In the genomic region with DNA sequence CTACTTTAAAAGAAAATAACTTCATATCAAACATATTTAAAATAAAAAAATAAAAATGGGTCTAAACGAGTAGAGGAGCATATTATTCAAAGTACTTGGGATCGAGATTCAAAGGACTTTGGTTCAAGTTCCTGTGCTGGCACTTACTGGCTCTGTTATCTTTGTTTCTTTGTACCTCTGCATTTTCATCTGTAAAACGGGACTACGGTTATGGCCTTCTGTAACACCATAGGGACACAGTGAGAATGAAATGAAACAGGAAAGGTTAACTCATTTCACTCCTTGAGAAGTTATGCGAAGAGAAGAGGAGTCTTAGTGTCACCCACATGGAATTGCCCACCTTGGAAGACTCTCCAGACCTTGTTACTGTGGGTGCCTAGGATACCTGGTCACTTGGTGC, we compare ENCODE assay signal across 28 cellular contexts.
"Had no signal": no experiment of that assay in that cellular context is flagged by ENCODE, and none has a peak within 500 bp of the region (broad histone marks: within the 10 kb centered on the region; RNA-seq: fewer than 3 reads in every experiment).

No MANE protein-coding gene starts in this region.

- H3K9me3 ChIP-seq: colonic mucosa, esophagus muscularis mucosa, esophagus squamous epithelium, gastrocnemius medialis, gastroesophageal sphincter, heart left ventricle, heart right ventricle had no signal

- H3K79me2 ChIP-seq: hepatocyte had no signal

- H3K27ac ChIP-seq: colonic mucosa, coronary artery, dorsolateral prefrontal cortex, epithelial cell of prostate, esophagus muscularis mucosa, esophagus squamous epithelium, foreskin keratinocyte, gastrocnemius medialis, gastroesophageal sphincter, heart left ventricle, heart right ventricle, hepatocyte had no signal

- H3K4me3 ChIP-seq: colonic mucosa, coronary artery, dorsolateral prefrontal cortex, esophagus muscularis mucosa, esophagus squamous epithelium, gastrocnemius medialis, gastroesophageal sphincter, heart left ventricle, heart right ventricle, hepatocyte had no signal

- H3K9me3 Mint-ChIP-seq: dendritic cell treated with granulocyte-macrophage colony-stimulating factor and Interleukin-4, amounts not matched to agents 40 ng/mL and 50 ng/mL, for 4 days; effector memory CD8-positive, alpha-beta T cell had no signal

- FAIRE-seq: colon, endometrium, endothelial cell of umbilical vein, frontal cortex had no signal

- H3K27me3 ChIP-seq: colonic mucosa, foreskin keratinocyte, gastrocnemius medialis, hepatocyte had no signal

- H3K36me3 ChIP-seq: colonic mucosa, esophagus muscularis mucosa, esophagus squamous epithelium, gastrocnemius medialis, gastroesophageal sphincter, heart left ventricle, heart right ventricle had no signal

- H2AFZ ChIP-seq: hepatocyte had no signal

- H3K4me2 ChIP-seq: hepatocyte had no signal

- DNase-seq: colonic mucosa; cortex of kidney; dermis blood vessel endothelial cell; dorsolateral prefrontal cortex; effector CD4-positive, alpha-beta T cell; effector CD8-positive, alpha-beta T cell; effector memory CD4-positive, alpha-beta T cell; effector memory CD8-positive, alpha-beta T cell; esophagus squamous epithelium; foreskin fibroblast; foreskin keratinocyte; foreskin melanocyte; gastrocnemius medialis; glutamatergic neuron; head of caudate nucleus; heart left ventricle; heart right ventricle had no signal

- H3K4me3 Mint-ChIP-seq: dendritic cell treated with granulocyte-macrophage colony-stimulating factor and Interleukin-4, amounts not matched to agents 40 ng/mL and 50 ng/mL, for 4 days; effector memory CD8-positive, alpha-beta T cell had no signal

- H3K27ac Mint-ChIP-seq: dendritic cell treated with granulocyte-macrophage colony-stimulating factor and Interleukin-4, amounts not matched to agents 40 ng/mL and 50 ng/mL, for 4 days; effector memory CD8-positive, alpha-beta T cell had no signal

- H3K4me1 ChIP-seq: colonic mucosa, esophagus muscularis mucosa, gastrocnemius medialis, gastroesophageal sphincter, heart left ventricle, heart right ventricle had no signal

- ATAC-seq: effector memory CD8-positive, alpha-beta T cell; esophagus mucosa; foreskin keratinocyte; gastrocnemius medialis; gastroesophageal sphincter; heart left ventricle; heart right ventricle had no signal
